Comparison of ENCODE assay signal across 18 cellular contexts in genomic region chr2:116023026-116023425, GRCh38.
A peak's percentile ranks its signal among the peaks of the same experiment; 100 is the strongest.
DNase-seq lines count a peak whose midpoint lies in the region; ATAC-seq and TF ChIP-seq lines count a peak whose summit lies in the region.
"Had no signal": no experiment of that assay in that cellular context is flagged by ENCODE, and none has a peak within 500 bp of the region (broad histone marks: within the 10 kb centered on the region; RNA-seq: fewer than 3 reads in every experiment).

No MANE protein-coding gene starts in this region.

- no peak overlapping the region for H3K56ac ChIP-seq in mesendoderm (ENCODE audit: low read length)

- no peak overlapping the region for H3K4me3 ChIP-seq in GM23338
- no peak overlapping the region for H3K4me3 ChIP-seq in mesendoderm (ENCODE audit: low read length)
- H3K4me3 ChIP-seq in neural cell (ENCODE audit: low read length): no peak overlapping the region
- H3K4me3 ChIP-seq: A549; BLaER1 treated with 17β-estradiol and CSF1 and Interleukin-3, amounts not matched to agents 10 nM and 100 nM had no signal

- no peak overlapping the region for H3K4ac ChIP-seq in mesendoderm (ENCODE audit: low read depth, low read length)

- intact Hi-C loops in natural killer cell (cut with micrococcal nuclease): no loop called here

- ATAC-seq in GM23338 (no peak), natural killer cell (no peak)
- ATAC-seq: A549; CD8-positive, alpha-beta T cell had no signal

- TF ChIP-seq CTCF in GM23338 (conservative IDR thresholded peaks at IDR 0.05; ENCODE audit: low read depth in 2 of 2) (no peak), neural cell (IDR thresholded peaks at IDR 0.05; ENCODE audit: poor library complexity, severe bottlenecking) (no peak), natural killer cell (IDR thresholded peaks at IDR 0.05) (no peak)

- H3K4me1 Mint-ChIP-seq in GM23338 (peaks cover 2% of the 10 kb centered on the region; the same call in 1 of the 3 replicates), natural killer cell (no peaks in the 10 kb centered on the region)
- H3K4me1 Mint-ChIP-seq: B cell had no signal

- H3K27ac ChIP-seq in GM23338 (ENCODE audit: low read depth) (no peak overlapping the region), mesendoderm (ENCODE audit: low read depth, low read length) (no peak overlapping the region), neural cell (ENCODE audit: low read length) (no peak overlapping the region)
- H3K27ac ChIP-seq: 22Rv1; A549; BLaER1 treated with 17β-estradiol and CSF1 and Interleukin-3, amounts not matched to agents 10 nM and 100 nM; C4-2B had no signal

- no peak for TF ChIP-seq EP300 in neural cell (conservative IDR thresholded peaks at IDR 0.05; ENCODE audit: poor library complexity, severe bottlenecking)

- WGBS in mesendoderm (ENCODE audit: extremely low coverage, insufficient coverage, low lambda C conversion rate): no CpG with 5 or more reads among the region's 2 CpGs

- H3K27ac Mint-ChIP-seq in GM23338 (no peak overlapping the region), natural killer cell (no peak overlapping the region)
- H3K27ac Mint-ChIP-seq: B cell; CD4-positive, alpha-beta T cell; CD8-positive, alpha-beta T cell had no signal

- H3K9ac ChIP-seq in mesendoderm (ENCODE audit: low read length) (no peak overlapping the region), neural cell (ENCODE audit: low read length) (no peak overlapping the region)
- H3K9ac ChIP-seq: BLaER1 treated with 17β-estradiol and CSF1 and Interleukin-3, amounts not matched to agents 10 nM and 100 nM had no signal

- H3K4me3 Mint-ChIP-seq in GM23338: no peak overlapping the region
- no peak overlapping the region for H3K4me3 Mint-ChIP-seq in natural killer cell
- H3K4me3 Mint-ChIP-seq: B cell; CD4-positive, alpha-beta T cell; CD8-positive, alpha-beta T cell had no signal

- H2BK15ac ChIP-seq in mesendoderm (replicated peaks; ENCODE audit: low read depth): no peak overlapping the region

- H3K4me1 ChIP-seq in GM23338 (ENCODE audit: insufficient read depth) (no peaks in the 10 kb centered on the region), mesendoderm (ENCODE audit: control insufficient read depth, low read depth, low read length) (no peaks in the 10 kb centered on the region)
- H3K4me1 ChIP-seq: A549; BLaER1 treated with 17β-estradiol and CSF1 and Interleukin-3, amounts not matched to agents 10 nM and 100 nM; Caco-2 had no signal

- no peak for TF ChIP-seq RAD21 in neural cell (conservative IDR thresholded peaks at IDR 0.05)

- H2AK5ac ChIP-seq in mesendoderm (ENCODE audit: low read length): no peak overlapping the region

- H3K27me3 Mint-ChIP-seq in GM23338 (ENCODE audit: insufficient read depth, low read depth, poor library complexity): no peaks in the 10 kb centered on the region
- no peaks in the 10 kb centered on the region for H3K27me3 Mint-ChIP-seq in natural killer cell (ENCODE audit: low read depth in 2 of 2)
- H3K27me3 Mint-ChIP-seq: B cell; CD4-positive, alpha-beta T cell had no signal

- H4K5ac ChIP-seq in mesendoderm (ENCODE audit: low read length): no peak overlapping the region

- no peaks in the 10 kb centered on the region for H3K79me1 ChIP-seq in mesendoderm (ENCODE audit: low read length)

- H3K9me2 ChIP-seq in GM23338 (ENCODE audit: insufficient read depth) (no peaks in the 10 kb centered on the region), neural cell (ENCODE audit: insufficient read depth, low read length) (no peaks in the 10 kb centered on the region)

- H3K79me2 ChIP-seq in GM23338 (replicated peaks; ENCODE audit: insufficient read depth): no peaks in the 10 kb centered on the region
- H3K79me2 ChIP-seq in mesendoderm (ENCODE audit: control insufficient read depth, insufficient read depth, low read length): no peaks in the 10 kb centered on the region
- no peaks in the 10 kb centered on the region for H3K79me2 ChIP-seq in neural cell (replicated peaks; ENCODE audit: insufficient read depth, low read length)

- H4K8ac ChIP-seq in mesendoderm (ENCODE audit: low read depth, low read length): no peak overlapping the region

- no peaks in the 10 kb centered on the region for H3F3A ChIP-seq in GM23338 (replicated peaks; ENCODE audit: low read depth)
- H3F3A ChIP-seq in neural cell (ENCODE audit: insufficient read depth, low read length, poor library complexity, severe bottlenecking): no peaks in the 10 kb centered on the region

- H2BK5ac ChIP-seq in mesendoderm (ENCODE audit: low read length): no peak overlapping the region

- no peaks in the 10 kb centered on the region for H3K9me3 ChIP-seq in neural cell (ENCODE audit: low read length)
- H3K9me3 ChIP-seq: BLaER1 treated with 17β-estradiol and CSF1 and Interleukin-3, amounts not matched to agents 10 nM and 100 nM; Caco-2 had no signal

- H3K27me3 ChIP-seq in GM23338 (ENCODE audit: insufficient read depth) (no peaks in the 10 kb centered on the region), mesendoderm (ENCODE audit: insufficient read depth, low read length, poor library complexity) (no peaks in the 10 kb centered on the region), neural cell (ENCODE audit: insufficient read depth, low read depth, low read length) (no peaks in the 10 kb centered on the region)
- H3K27me3 ChIP-seq: BLaER1 treated with 17β-estradiol and CSF1 and Interleukin-3, amounts not matched to agents 10 nM and 100 nM had no signal

- no peak overlapping the region for H2BK120ac ChIP-seq in mesendoderm (ENCODE audit: low read depth, low read length)

- H2AFZ ChIP-seq in GM23338: 0 out of 2 replicates have a peak overlapping the region, but pooled peaks have one; percentile 9
- H2AFZ ChIP-seq in neural cell (ENCODE audit: low read depth, low read length): no peak overlapping the region

- H3K4me2 ChIP-seq in GM23338: no peak overlapping the region
- H3K4me2 ChIP-seq in mesendoderm (ENCODE audit: low read length): no peak overlapping the region
- no peak overlapping the region for H3K4me2 ChIP-seq in neural cell (ENCODE audit: low read length)
- H3K4me2 ChIP-seq: A549; BLaER1 treated with 17β-estradiol and CSF1 and Interleukin-3, amounts not matched to agents 10 nM and 100 nM had no signal

- no peak overlapping the region for H3K18ac ChIP-seq in mesendoderm (ENCODE audit: low read length)

- H3K36me3 Mint-ChIP-seq in GM23338 (ENCODE audit: low read depth) (no peaks in the 10 kb centered on the region), natural killer cell (peaks cover 7% of the 10 kb centered on the region)
- H3K36me3 Mint-ChIP-seq: CD8-positive, alpha-beta T cell had no signal

- no peaks in the 10 kb centered on the region for H3K36me3 ChIP-seq in GM23338 (ENCODE audit: insufficient read depth)
- H3K36me3 ChIP-seq in mesendoderm (ENCODE audit: control insufficient read depth, insufficient read depth, low read length): no peaks in the 10 kb centered on the region
- no peaks in the 10 kb centered on the region for H3K36me3 ChIP-seq in neural cell (ENCODE audit: insufficient read depth, low read length)
- H3K36me3 ChIP-seq: BLaER1 treated with 17β-estradiol and CSF1 and Interleukin-3, amounts not matched to agents 10 nM and 100 nM had no signal

- H4K20me1 ChIP-seq in GM23338 (replicated peaks; ENCODE audit: insufficient read depth) (no peaks in the 10 kb centered on the region), neural cell (ENCODE audit: insufficient read depth) (no peaks in the 10 kb centered on the region)
- H4K20me1 ChIP-seq: BLaER1 treated with 17β-estradiol and CSF1 and Interleukin-3, amounts not matched to agents 10 nM and 100 nM had no signal

- peak; percentile 19 for DNase-seq in GM23338 (ENCODE audit: low spot score)
- peak; percentile 70 for DNase-seq in mesendoderm
- no peak for DNase-seq in amygdala (lab: John Stamatoyannopoulos, UW)
- DNase-seq in UCSD-AML1 (lab: John Stamatoyannopoulos, UW; ENCODE audit: unreplicated experiment): no peak
- no peak for DNase-seq in natural killer cell
- DNase-seq: AML-193; Caco-2; Calu3; CD4-positive, alpha-beta T cell; CD8-positive, alpha-beta T cell; DMS79 treated with DMSO at 0.1 percent for 48 hours; GF-D8 had no signal

- H3K9me3 Mint-ChIP-seq in GM23338 (no peaks in the 10 kb centered on the region), natural killer cell (peaks cover 13 to 20% of the 10 kb centered on the region in 2 donors)

- no peak overlapping the region for H3K23ac ChIP-seq in mesendoderm (ENCODE audit: low read length)

TF ChIP-seq in GM23338, 12 proteins besides CTCF, POLR2A, EP300 and RAD21 (continues in another document):
- no peak for TF ChIP-seq ZNF331 (CRISPR knock-in tag; IDR thresholded peaks at IDR 0.05; ENCODE audit: low read depth)

TF ChIP-seq in neural cell, 6 proteins besides CTCF, POLR2A, EP300 and RAD21:
- no peak for TF ChIP-seq POLR2AphosphoS5 (IDR thresholded peaks at IDR 0.05)
- TF ChIP-seq REST (IDR thresholded peaks at IDR 0.05; ENCODE audit: borderline replicate concordance): peak; percentile 49

Comparison
In these comparisons a context has a peak if more than half of its experiments do, and no peak if none do; other contexts are left out.
1. DNase-seq: peak in GM23338 (single experiment) and mesendoderm (single experiment); none in amygdala (0 of 56), UCSD-AML1 (single experiment) and natural killer cell (single experiment).